In the genomic region with DNA sequence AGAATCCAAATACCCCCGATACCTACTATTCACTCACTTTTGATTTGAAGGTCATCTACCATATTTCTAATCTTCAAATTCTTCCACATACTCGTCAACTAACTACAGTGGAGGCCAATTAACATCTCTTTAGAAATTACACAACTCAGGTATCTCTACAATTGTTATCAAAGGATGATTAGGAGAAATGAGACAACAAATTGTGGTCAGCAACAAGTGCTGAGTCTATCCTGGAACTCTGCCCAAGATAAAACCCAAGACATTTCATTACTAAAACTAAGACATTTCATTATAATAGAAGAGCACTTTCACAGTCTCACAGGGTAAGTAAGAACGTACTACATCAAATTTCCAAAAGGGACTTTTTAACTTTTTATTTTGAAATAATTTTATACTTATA, we compare ENCODE assay signal across 32 cellular contexts.
"Had no signal": no experiment of that assay in that cellular context is flagged by ENCODE, and none has a peak within 500 bp of the region (broad histone marks: within the 10 kb centered on the region; RNA-seq: fewer than 3 reads in every experiment).

No MANE protein-coding gene starts in this region.

- H3K4me3 Mint-ChIP-seq: activated CD8-positive, alpha-beta T cell treated with anti-CD3 and anti-CD28 coated beads for 36 hours; activated naive CD4-positive, alpha-beta T cell treated with anti-CD3 and anti-CD28 coated beads for 36 hours; activated naive CD4-positive, alpha-beta T cell treated with anti-CD3 and anti-CD28 coated beads, Interleukin-2, amount 50 U/mL, for 24 hours; activated naive CD8-positive, alpha-beta T cell treated with anti-CD3 and anti-CD28 coated beads for 36 hours; activated naive CD8-positive, alpha-beta T cell treated with anti-CD3 and anti-CD28 coated beads, Interleukin-2, amount 50 U/mL, for 24 hours; activated T-cell treated with anti-CD3 and anti-CD28 coated beads, Interleukin-2, amount 50 U/mL, for 4 hours; activated T-helper 17 cell treated with anti-CD3 and anti-CD28 coated beads, Interleukin-2, amount 50 U/mL, for 72 hours; central memory CD8-positive, alpha-beta T cell; dendritic cell treated with granulocyte-macrophage colony-stimulating factor and Interleukin-4, amounts not matched to agents 40 ng/mL and 50 ng/mL, for 4 days; endodermal cell; T-helper 17 cell; T-helper 2 cell treated with Interferon-gamma antibody and Interleukin-4, amounts not matched to agents 5 μg/mL and 100 μg/mL, for 36 hours had no signal

- ATAC-seq: activated CD8-positive, alpha-beta T cell treated with anti-CD3 and anti-CD28 coated beads for 36 hours; activated naive CD8-positive, alpha-beta T cell treated with anti-CD3 and anti-CD28 coated beads, Interleukin-2, amount 50 U/mL, for 24 hours; activated T-cell treated with anti-CD3 and anti-CD28 coated beads, Interleukin-2, amount 50 U/mL, for 4 hours; activated T-helper 17 cell treated with anti-CD3 and anti-CD28 coated beads, Interleukin-2, amount 50 U/mL, for 72 hours; esophagus mucosa; foreskin keratinocyte; gastrocnemius medialis; heart left ventricle; T-helper 17 cell had no signal

- H3K36me3 ChIP-seq: adrenal gland, ascending aorta, brain microvascular endothelial cell, gastrocnemius medialis, heart left ventricle had no signal

- H3K27ac Mint-ChIP-seq: activated CD8-positive, alpha-beta T cell treated with anti-CD3 and anti-CD28 coated beads for 36 hours; activated naive CD4-positive, alpha-beta T cell treated with anti-CD3 and anti-CD28 coated beads for 36 hours; activated naive CD4-positive, alpha-beta T cell treated with anti-CD3 and anti-CD28 coated beads, Interleukin-2, amount 50 U/mL, for 24 hours; activated naive CD8-positive, alpha-beta T cell treated with anti-CD3 and anti-CD28 coated beads for 36 hours; activated naive CD8-positive, alpha-beta T cell treated with anti-CD3 and anti-CD28 coated beads, Interleukin-2, amount 50 U/mL, for 24 hours; activated T-helper 17 cell treated with anti-CD3 and anti-CD28 coated beads, Interleukin-2, amount 50 U/mL, for 72 hours; dendritic cell treated with granulocyte-macrophage colony-stimulating factor and Interleukin-4, amounts not matched to agents 40 ng/mL and 50 ng/mL, for 4 days; endodermal cell; T-helper 2 cell treated with Interferon-gamma antibody and Interleukin-4, amounts not matched to agents 5 μg/mL and 100 μg/mL, for 36 hours had no signal

- H3K27ac ChIP-seq: adrenal gland, ascending aorta, brain microvascular endothelial cell, coronary artery, dorsolateral prefrontal cortex, foreskin keratinocyte, gastrocnemius medialis, heart left ventricle had no signal

- H3K27me3 Mint-ChIP-seq: activated CD8-positive, alpha-beta T cell treated with anti-CD3 and anti-CD28 coated beads for 36 hours; activated naive CD4-positive, alpha-beta T cell treated with anti-CD3 and anti-CD28 coated beads, Interleukin-2, amount 50 U/mL, for 24 hours; activated naive CD8-positive, alpha-beta T cell treated with anti-CD3 and anti-CD28 coated beads for 36 hours; activated naive CD8-positive, alpha-beta T cell treated with anti-CD3 and anti-CD28 coated beads, Interleukin-2, amount 50 U/mL, for 24 hours; activated T-helper 17 cell treated with anti-CD3 and anti-CD28 coated beads, Interleukin-2, amount 50 U/mL, for 72 hours; central memory CD8-positive, alpha-beta T cell; dendritic cell treated with granulocyte-macrophage colony-stimulating factor and Interleukin-4, amounts not matched to agents 40 ng/mL and 50 ng/mL, for 4 days; T-helper 17 cell had no signal

- DNase-seq: activated CD4-positive, alpha-beta T cell treated with anti-CD3 and anti-CD28 coated beads for 1 hour; activated CD4-positive, alpha-beta T cell treated with anti-CD3 and anti-CD28 coated beads for 48 hours; activated CD4-positive, alpha-beta T cell treated with anti-CD3 and anti-CD28 coated beads, Interleukin-2, amount 50 U/mL, for 1 hour; activated CD4-positive, alpha-beta T cell treated with anti-CD3 and anti-CD28 coated beads, Interleukin-2, amount 50 U/mL, for 48 hours; activated CD8-positive, alpha-beta memory T cell treated with anti-CD3 and anti-CD28 coated beads for 24 hours; activated CD8-positive, alpha-beta T cell treated with anti-CD3 and anti-CD28 coated beads for 36 hours; activated effector memory CD4-positive, alpha-beta T cell treated with Interleukin-2 at 50 U/mL for 16 hours; activated gamma-delta T cell treated with Interleukin-2 at 50 U/mL for 16 hours; activated naive CD4-positive, alpha-beta T cell treated with anti-CD3 and anti-CD28 coated beads for 36 hours; activated naive CD8-positive, alpha-beta T cell treated with anti-CD3 and anti-CD28 coated beads for 36 hours; activated naive CD8-positive, alpha-beta T cell treated with anti-CD3 and anti-CD28 coated beads, Interleukin-2, amount 50 U/mL, for 24 hours; activated T-cell treated with anti-CD3 and anti-CD28 coated beads, Interleukin-2, amount 50 U/mL, for 4 hours; adrenal gland; brain microvascular endothelial cell; dorsolateral prefrontal cortex; effector memory CD4-positive, alpha-beta T cell; endodermal cell; foreskin keratinocyte; gastrocnemius medialis; glutamatergic neuron; T-helper 1 cell; T-helper 17 cell; T1000 had no signal

- H3K4me3 ChIP-seq: adrenal gland, ascending aorta, coronary artery, dorsolateral prefrontal cortex, gastrocnemius medialis, heart left ventricle had no signal

- H3K27me3 ChIP-seq: adrenal gland, ascending aorta, brain microvascular endothelial cell, dorsolateral prefrontal cortex, foreskin keratinocyte, gastrocnemius medialis, heart left ventricle had no signal

- H3K9me3 Mint-ChIP-seq: activated CD8-positive, alpha-beta T cell treated with anti-CD3 and anti-CD28 coated beads for 36 hours; activated naive CD4-positive, alpha-beta T cell treated with anti-CD3 and anti-CD28 coated beads for 36 hours; activated naive CD4-positive, alpha-beta T cell treated with anti-CD3 and anti-CD28 coated beads, Interleukin-2, amount 50 U/mL, for 24 hours; activated naive CD8-positive, alpha-beta T cell treated with anti-CD3 and anti-CD28 coated beads for 36 hours; activated naive CD8-positive, alpha-beta T cell treated with anti-CD3 and anti-CD28 coated beads, Interleukin-2, amount 50 U/mL, for 24 hours; activated T-cell treated with anti-CD3 and anti-CD28 coated beads, Interleukin-2, amount 50 U/mL, for 4 hours; activated T-helper 17 cell treated with anti-CD3 and anti-CD28 coated beads, Interleukin-2, amount 50 U/mL, for 72 hours; central memory CD8-positive, alpha-beta T cell; dendritic cell treated with granulocyte-macrophage colony-stimulating factor and Interleukin-4, amounts not matched to agents 40 ng/mL and 50 ng/mL, for 4 days; endodermal cell; T-helper 2 cell treated with Interferon-gamma antibody and Interleukin-4, amounts not matched to agents 5 μg/mL and 100 μg/mL, for 36 hours had no signal

- H3K9me3 ChIP-seq: adrenal gland, ascending aorta, gastrocnemius medialis, heart left ventricle had no signal

- H3K36me3 Mint-ChIP-seq: activated naive CD8-positive, alpha-beta T cell treated with anti-CD3 and anti-CD28 coated beads for 36 hours had no signal
